In the genomic region with DNA sequence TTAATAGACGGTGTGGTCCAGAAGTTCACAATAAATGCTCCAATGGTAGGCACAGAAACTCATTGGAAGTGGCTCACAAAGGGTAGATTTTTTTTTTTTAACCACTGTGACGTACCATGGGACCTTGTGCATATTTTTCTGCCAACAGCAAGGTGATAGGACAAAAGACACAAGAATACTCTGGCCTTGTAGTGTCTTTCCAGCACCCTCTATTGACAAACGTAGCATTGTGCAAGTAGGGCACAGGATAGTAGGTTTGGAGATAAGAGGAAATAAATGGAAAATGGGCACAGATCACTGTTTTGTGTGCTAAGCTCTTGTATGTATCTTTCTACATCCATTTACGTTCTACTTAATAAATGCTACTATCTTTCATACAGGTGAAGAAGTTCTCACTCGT, we compare ENCODE assay signal across 2 cellular contexts.
TF ChIP-seq lines count a peak whose summit lies in the region.

No MANE protein-coding gene starts in this region.

TF ChIP-seq in H1, 55 proteins besides CTCF, POLR2A, EP300 and RAD21 (continued from another document):
- TF ChIP-seq HDAC6 (IDR thresholded peaks at IDR 0.05; ENCODE audit: low read depth, low read length) (no peak), CTBP2 (IDR thresholded peaks at IDR 0.05; ENCODE audit: borderline replicate concordance, insufficient read depth, insufficient read length, low read length) (no peak), RNF2 (IDR thresholded peaks at IDR 0.05; ENCODE audit: borderline replicate concordance, low read depth, low read length, missing control alignments, poor library complexity, severe bottlenecking) (no peak), GABPA (IDR thresholded peaks at IDR 0.05; ENCODE audit: borderline replicate concordance, insufficient read depth, low read length) (no peak), SP4 (IDR thresholded peaks at IDR 0.05; ENCODE audit: low read length) (no peak), KDM5A (IDR thresholded peaks at IDR 0.05; ENCODE audit: low read length) (no peak), BRCA1 (IDR thresholded peaks at IDR 0.05; ENCODE audit: low read depth, low read length) (no peak), FOSL1 (IDR thresholded peaks at IDR 0.05; ENCODE audit: insufficient read depth, low read depth, low read length) (no peak)
TF ChIP-seq in H1: peak in this region for 0.

TF ChIP-seq in neural cell, 6 proteins besides CTCF, POLR2A, EP300 and RAD21 (continued from another document):
- TF ChIP-seq, protein P1, sequence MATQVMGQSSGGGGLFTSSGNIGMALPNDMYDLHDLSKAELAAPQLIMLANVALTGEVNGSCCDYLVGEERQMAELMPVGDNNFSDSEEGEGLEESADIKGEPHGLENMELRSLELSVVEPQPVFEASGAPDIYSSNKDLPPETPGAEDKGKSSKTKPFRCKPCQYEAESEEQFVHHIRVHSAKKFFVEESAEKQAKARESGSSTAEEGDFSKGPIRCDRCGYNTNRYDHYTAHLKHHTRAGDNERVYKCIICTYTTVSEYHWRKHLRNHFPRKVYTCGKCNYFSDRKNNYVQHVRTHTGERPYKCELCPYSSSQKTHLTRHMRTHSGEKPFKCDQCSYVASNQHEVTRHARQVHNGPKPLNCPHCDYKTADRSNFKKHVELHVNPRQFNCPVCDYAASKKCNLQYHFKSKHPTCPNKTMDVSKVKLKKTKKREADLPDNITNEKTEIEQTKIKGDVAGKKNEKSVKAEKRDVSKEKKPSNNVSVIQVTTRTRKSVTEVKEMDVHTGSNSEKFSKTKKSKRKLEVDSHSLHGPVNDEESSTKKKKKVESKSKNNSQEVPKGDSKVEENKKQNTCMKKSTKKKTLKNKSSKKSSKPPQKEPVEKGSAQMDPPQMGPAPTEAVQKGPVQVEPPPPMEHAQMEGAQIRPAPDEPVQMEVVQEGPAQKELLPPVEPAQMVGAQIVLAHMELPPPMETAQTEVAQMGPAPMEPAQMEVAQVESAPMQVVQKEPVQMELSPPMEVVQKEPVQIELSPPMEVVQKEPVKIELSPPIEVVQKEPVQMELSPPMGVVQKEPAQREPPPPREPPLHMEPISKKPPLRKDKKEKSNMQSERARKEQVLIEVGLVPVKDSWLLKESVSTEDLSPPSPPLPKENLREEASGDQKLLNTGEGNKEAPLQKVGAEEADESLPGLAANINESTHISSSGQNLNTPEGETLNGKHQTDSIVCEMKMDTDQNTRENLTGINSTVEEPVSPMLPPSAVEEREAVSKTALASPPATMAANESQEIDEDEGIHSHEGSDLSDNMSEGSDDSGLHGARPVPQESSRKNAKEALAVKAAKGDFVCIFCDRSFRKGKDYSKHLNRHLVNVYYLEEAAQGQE (IDR thresholded peaks at IDR 0.05; ENCODE audit: borderline replicate concordance), result no peak
